ENCODE assay signal across 7 cellular contexts in the genomic region with DNA sequence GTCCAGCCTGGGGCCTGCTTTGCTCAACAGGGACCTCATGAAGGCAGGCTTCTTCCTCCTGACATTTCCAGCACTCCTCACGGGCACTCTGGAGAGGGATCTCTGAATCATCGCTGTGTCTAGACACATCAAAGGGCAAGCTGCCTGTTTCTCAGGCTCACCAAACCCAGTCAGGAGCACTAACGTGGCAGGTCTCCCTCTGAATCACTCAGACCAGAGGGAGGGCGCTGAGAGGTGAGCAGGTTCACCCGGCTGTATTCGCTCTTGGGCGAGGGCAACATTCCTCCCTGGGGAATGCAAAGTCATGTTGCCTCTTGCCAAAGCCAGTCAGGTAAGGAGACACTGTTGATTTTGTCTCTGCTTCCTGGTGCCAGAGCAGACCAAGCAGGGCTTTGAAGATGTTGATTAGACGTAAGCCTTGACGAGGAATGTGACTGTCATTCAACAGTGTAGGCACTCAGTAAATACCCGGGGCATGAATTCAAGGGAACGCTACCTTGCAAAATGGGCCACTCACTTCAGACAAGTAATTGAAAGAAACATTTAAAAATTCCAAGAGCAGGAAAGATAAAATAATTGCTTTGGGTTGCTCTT. TPM values are rescaled to one million over a fixed set of nuclear protein-coding genes. Genes with fewer than 3 reads are reported as not detected.
DNase-seq lines count a peak whose midpoint lies in the region; ATAC-seq and TF ChIP-seq lines count a peak whose summit lies in the region.

No MANE protein-coding gene starts in this region.

- H3K79me1 ChIP-seq in H9 (ENCODE audit: insufficient read depth, low read depth, low read length, poor library complexity, severe bottlenecking): no peaks in the 10 kb centered on the region

- H3K4me3 ChIP-seq in RWPE2 (ENCODE audit: severe bottlenecking) (no peak overlapping the region), hepatocyte (no peak overlapping the region)

- no peaks in the 10 kb centered on the region for H3K9me2 ChIP-seq in hepatocyte (replicated peaks; ENCODE audit: insufficient read depth)

- peaks cover 11 to 19% of the 10 kb centered on the region in 2 experiments for H3K4me1 Mint-ChIP-seq in H9

- no peak overlapping the region for H4K91ac ChIP-seq in H9 (ENCODE audit: insufficient read length, low read depth, low read length)

- peak overlapping the region in 2 of 3 experiments; percentile 91 to 95; a peak in 5 of 7 replicates for H3K27ac Mint-ChIP-seq in H9

- H3K23me2 ChIP-seq in H9 (ENCODE audit: insufficient read length, low read depth, low read length, poor library complexity, severe bottlenecking): no peaks in the 10 kb centered on the region

- peak overlapping the region; percentile 22; the same call in 1 of the 2 replicates for H3K14ac ChIP-seq in H9 (ENCODE audit: insufficient read depth, low read length)

- H2AFZ ChIP-seq in H9 (ENCODE audit: low read length) (no peak overlapping the region), hepatocyte (no peak overlapping the region)

- no peaks in the 10 kb centered on the region for H3K79me2 ChIP-seq in H9 (ENCODE audit: insufficient read depth, low read length)
- H3K79me2 ChIP-seq in hepatocyte: no peaks in the 10 kb centered on the region

- no peak overlapping the region for H2BK12ac ChIP-seq in H9 (ENCODE audit: insufficient read length, low read depth, low read length)

- H3K9ac ChIP-seq in H9 (ENCODE audit: extremely low read depth, insufficient read length, low read length): no peak overlapping the region

- no peak overlapping the region for H3K23ac ChIP-seq in H9 (ENCODE audit: insufficient read length, low read depth, low read length)

- peak; percentile 91 for DNase-seq in H9
- DNase-seq in RWPE2 (ENCODE audit: low spot score): peak; percentile 100
- peak; percentile 90 for DNase-seq in hepatocyte (ENCODE audit: low spot score)
- peak; percentile 86 for DNase-seq in stromal cell of bone marrow (ENCODE audit: low read depth)
- no peak for DNase-seq in NCI-H524 (lab: John Stamatoyannopoulos, UW)
- DNase-seq in C1 segment of cervical spinal cord (lab: John Stamatoyannopoulos, UW): no peak

- H3K4me1 ChIP-seq in H9 (ENCODE audit: insufficient read depth, low read length) (peaks cover 3% of the 10 kb centered on the region; the same call in 1 of the 2 replicates), RWPE2 (ENCODE audit: insufficient read depth, poor library complexity, severe bottlenecking) (peaks cover 41% of the 10 kb centered on the region), hepatocyte (ENCODE audit: insufficient read depth) (peaks cover 4% of the 10 kb centered on the region)

- no peak overlapping the region for H3K56ac ChIP-seq in H9 (ENCODE audit: insufficient read length, low read depth, low read length)

- H3K4me3 Mint-ChIP-seq in H9: no peak overlapping the region

- H4K5ac ChIP-seq in H9 (ENCODE audit: insufficient read length, low read depth, low read length): no peak overlapping the region

- ATAC-seq in RWPE2 (ENCODE audit: low read depth): peak; percentile 90
- no peak for ATAC-seq in GM18861 (IDR thresholded peaks at IDR 0.05; ENCODE audit: unreplicated experiment)

- no peaks in the 10 kb centered on the region for H3K9me3 ChIP-seq in H9 (ENCODE audit: control insufficient read depth, low read depth, low read length)
- no peaks in the 10 kb centered on the region for H3K9me3 ChIP-seq in RWPE2 (ENCODE audit: severe bottlenecking)
- no peaks in the 10 kb centered on the region for H3K9me3 ChIP-seq in hepatocyte (ENCODE audit: low read depth)

- H2BK5ac ChIP-seq in H9 (ENCODE audit: insufficient read length, low read length): no peak overlapping the region

- H3K4me2 ChIP-seq in H9 (ENCODE audit: insufficient read depth, insufficient read length, low read length) (no peak overlapping the region), hepatocyte (no peak overlapping the region)

- no peak for TF ChIP-seq CTCF in H9 (conservative IDR thresholded peaks at IDR 0.05)
- peak; percentile 59 for TF ChIP-seq CTCF in RWPE2 (IDR thresholded peaks at IDR 0.05; ENCODE audit: poor library complexity, severe bottlenecking)
- TF ChIP-seq CTCF in hepatocyte (IDR thresholded peaks at IDR 0.05; ENCODE audit: poor library complexity): no peak

- no peak overlapping the region for H2BK120ac ChIP-seq in H9 (ENCODE audit: low read depth, low read length, poor library complexity, severe bottlenecking)

- no peaks in the 10 kb centered on the region for H3K9me3 Mint-ChIP-seq in H9

- no CpG with 5 or more reads among the region's 11 CpGs for WGBS in H9 (ENCODE audit: extremely low coverage, insufficient read length, low lambda C conversion rate)
- WGBS in hepatocyte (ENCODE audit: low lambda C conversion rate, missing lambda C conversion rate): 49% methylated on average over 11 of the region's 11 CpGs

- no peaks in the 10 kb centered on the region for H3K36me3 ChIP-seq in RWPE2 (ENCODE audit: low read depth)
- H3K36me3 ChIP-seq in hepatocyte (replicated peaks; ENCODE audit: insufficient read depth, low read depth): no peaks in the 10 kb centered on the region

- H2AK5ac ChIP-seq in H9 (ENCODE audit: insufficient read length, low read length): no peak overlapping the region

- no peak overlapping the region for H3K4ac ChIP-seq in H9 (ENCODE audit: low read depth, low read length)

- H3K27me3 ChIP-seq in H9 (ENCODE audit: insufficient read depth, low read length): no peaks in the 10 kb centered on the region
- H3K27me3 ChIP-seq in RWPE2 (ENCODE audit: insufficient read depth, poor library complexity, severe bottlenecking): no peaks in the 10 kb centered on the region
- H3K27me3 ChIP-seq in hepatocyte: no peaks in the 10 kb centered on the region

- no peak overlapping the region for H2BK15ac ChIP-seq in H9 (ENCODE audit: low read depth, low read length)

- H4K8ac ChIP-seq in H9 (replicated peaks; ENCODE audit: insufficient read length, low read depth, low read length): no peak overlapping the region

- H3K27ac ChIP-seq in H9 (ENCODE audit: insufficient read length, low read depth, low read length) (no peak overlapping the region), RWPE2 (ENCODE audit: poor library complexity, severe bottlenecking) (peak overlapping the region; percentile 99), hepatocyte (peak overlapping the region; percentile 93)

- no peak overlapping the region for H3T11ph ChIP-seq in H9 (ENCODE audit: low read length)

- H3K36me3 Mint-ChIP-seq in H9 (ENCODE audit: insufficient read depth in 1 of 3, low read depth in 3 of 3): no peaks in the 10 kb centered on the region

- H4K20me1 ChIP-seq in H9 (ENCODE audit: control insufficient read depth, insufficient read depth, insufficient read length) (no peaks in the 10 kb centered on the region), hepatocyte (ENCODE audit: insufficient read depth, poor library complexity, severe bottlenecking) (no peaks in the 10 kb centered on the region)

- no peak overlapping the region for H2BK20ac ChIP-seq in H9 (ENCODE audit: low read depth, low read length, poor library complexity, severe bottlenecking)

- H3K18ac ChIP-seq in H9 (ENCODE audit: insufficient read length, low read depth, low read length): no peak overlapping the region

- no peaks in the 10 kb centered on the region for H3K27me3 Mint-ChIP-seq in H9 (ENCODE audit: low read depth)

RNA-seq across cellular contexts. Expression of a gene that starts 50.1 kb away (rescaled TPM):
- not detected in 2 replicates for total RNA-seq in H9 (2021)
- total RNA-seq in hepatocyte: 1.5 and 1.9 TPM in 2 replicates
- polyA plus RNA-seq in hepatocyte: not detected in 2 replicates

RNA-seq across cellular contexts. Expression of a gene that starts 53.3 kb away (rescaled TPM):
- total RNA-seq in H9 (2021) (0.15 and 0.37 TPM in 2 replicates), hepatocyte (7.4 and 9.8 TPM in 2 replicates)
- 4.9 and 5.1 TPM in 2 replicates for polyA plus RNA-seq in hepatocyte

Comparison
In these comparisons a context has a peak if more than half of its experiments do, and no peak if none do; other contexts are left out.
1. DNase-seq: peak in H9 (single experiment), RWPE2 (single experiment), hepatocyte (single experiment) and stromal cell of bone marrow (single experiment); none in NCI-H524 (0 of 2) and C1 segment of cervical spinal cord (0 of 14).